Comparison of ENCODE assay signal across 20 cellular contexts in the genomic region with DNA sequence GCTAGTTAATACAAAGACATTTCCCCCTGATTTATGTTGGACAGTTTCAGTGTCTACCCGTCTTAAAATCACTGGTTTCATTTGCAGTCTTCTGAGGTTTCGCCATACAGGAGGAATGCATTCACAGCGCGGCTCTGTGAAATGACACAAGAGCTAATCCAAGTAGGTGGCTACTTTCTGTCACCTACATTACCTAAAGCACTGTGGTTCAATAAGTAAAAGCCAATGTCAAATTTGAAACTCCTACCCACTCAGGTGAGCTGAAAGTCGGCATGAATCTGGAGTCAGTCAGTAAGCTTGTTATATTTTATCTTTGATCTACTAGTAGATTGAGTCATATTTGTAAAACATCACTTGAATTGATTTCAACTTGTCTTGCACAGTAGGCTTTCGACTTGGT.
DNase-seq lines count a peak whose midpoint lies in the region; ATAC-seq and TF ChIP-seq lines count a peak whose summit lies in the region.
"Had no signal": no experiment of that assay in that cellular context is flagged by ENCODE, and none has a peak within 500 bp of the region (broad histone marks: within the 10 kb centered on the region; RNA-seq: fewer than 3 reads in every experiment).

No MANE protein-coding gene starts in this region.

- H3K36me3 ChIP-seq in CD4-positive, alpha-beta memory T cell (ENCODE audit: insufficient read depth, low read length): no peaks in the 10 kb centered on the region
- no peaks in the 10 kb centered on the region for H3K36me3 ChIP-seq in KMS-11 (ENCODE audit: insufficient read depth)
- H3K36me3 ChIP-seq in ascending aorta: no peaks in the 10 kb centered on the region

- no peak overlapping the region; the same call in 1 of the 2 replicates for H3K9ac ChIP-seq in KMS-11

- TF ChIP-seq CTCF in KMS-11 (conservative IDR thresholded peaks at IDR 0.05; ENCODE audit: low read depth, low read length): no peak
- TF ChIP-seq CTCF in ascending aorta (IDR thresholded peaks at IDR 0.05): no peak

- H3K27me3 ChIP-seq in CD4-positive, alpha-beta memory T cell (ENCODE audit: insufficient read depth, low read length): no peaks in the 10 kb centered on the region
- H3K27me3 ChIP-seq in KMS-11 (ENCODE audit: insufficient read depth, low read depth) (no peaks in the 10 kb centered on the region), ascending aorta (no peaks in the 10 kb centered on the region)

- intact Hi-C loops in CD4-positive, alpha-beta memory T cell (cut with micrococcal nuclease): loop anchor here (2.0 to 10.0 kb wide), 3 partner anchors 529 to 1786 kb away; no protein-coding TSS in a partner anchor
- intact Hi-C loops in ascending aorta (cut with DNase I): loop anchor here (5.0 kb wide), 1 partner anchor 446 kb away; no protein-coding TSS in a partner anchor

- H3K4me3 ChIP-seq in CD4-positive, alpha-beta memory T cell (ENCODE audit: low read length in 2 of 2): no peak overlapping the region
- H3K4me3 ChIP-seq in KMS-11 (IDR thresholded peaks at IDR 0.05; ENCODE audit: insufficient read depth, low read depth, low read length): no peak overlapping the region
- no peak overlapping the region for H3K4me3 ChIP-seq in ascending aorta

- peak overlapping the region; percentile 77 for H3K4me2 ChIP-seq in KMS-11

- CTCF ChIA-PET in CD4-positive, alpha-beta memory T cell (lab: Charles Lee; ENCODE audit: partially characterized antibody): interaction anchor here (0.8 to 2.0 kb wide), 7 partner anchors 12 to 117 kb away, joined by 3 to 7 read pairs (median 4); no protein-coding TSS in a partner anchor

- H3K79me2 ChIP-seq in KMS-11 (ENCODE audit: insufficient read depth, low read depth): no peaks in the 10 kb centered on the region

- no peak overlapping the region for H3K27ac ChIP-seq in CD4-positive, alpha-beta memory T cell (ENCODE audit: low read depth, low read length)
- H3K27ac ChIP-seq in KMS-11 (no peak overlapping the region; the same call in 1 of the 2 replicates), ascending aorta (no peak overlapping the region)
- H3K27ac ChIP-seq: RWPE1 had no signal

- ATAC-seq in activated T-cell treated with anti-CD3 and anti-CD28 coated beads, Interleukin-2, amount 50 U/mL, for 4 hours: peak; percentile 50 to 54
- ATAC-seq in GM18858 (IDR thresholded peaks at IDR 0.05; ENCODE audit: unreplicated experiment): no peak
- ATAC-seq: HCT116, PC-3 had no signal

- H4K20me1 ChIP-seq in KMS-11 (ENCODE audit: insufficient read depth): no peaks in the 10 kb centered on the region

- no peaks in the 10 kb centered on the region for H3K9me3 Mint-ChIP-seq in activated T-cell treated with anti-CD3 and anti-CD28 coated beads, Interleukin-2, amount 50 U/mL, for 4 hours
- no peaks in the 10 kb centered on the region for H3K9me3 Mint-ChIP-seq in CD4-positive, alpha-beta memory T cell
- H3K9me3 Mint-ChIP-seq: IgD-negative memory B cell had no signal

- no peak overlapping the region for H3K4me3 Mint-ChIP-seq in activated T-cell treated with anti-CD3 and anti-CD28 coated beads, Interleukin-2, amount 50 U/mL, for 4 hours
- H3K4me3 Mint-ChIP-seq in CD4-positive, alpha-beta memory T cell: peak overlapping the region in 5 of 8 donors; percentile 20 to 36 (median 26)

- no peak overlapping the region for H3K27ac Mint-ChIP-seq in CD4-positive, alpha-beta memory T cell

- no peaks in the 10 kb centered on the region for H3K9me3 ChIP-seq in CD4-positive, alpha-beta memory T cell (ENCODE audit: control insufficient read depth in 1 of 2, low read length in 2 of 2)
- H3K9me3 ChIP-seq in ascending aorta: no peaks in the 10 kb centered on the region

- H3K36me3 Mint-ChIP-seq in activated T-cell treated with anti-CD3 and anti-CD28 coated beads, Interleukin-2, amount 50 U/mL, for 4 hours (ENCODE audit: insufficient read depth): no peaks in the 10 kb centered on the region
- no peaks in the 10 kb centered on the region for H3K36me3 Mint-ChIP-seq in CD4-positive, alpha-beta memory T cell
- H3K36me3 Mint-ChIP-seq: IgD-negative memory B cell had no signal

- H3K4me1 Mint-ChIP-seq in activated T-cell treated with anti-CD3 and anti-CD28 coated beads, Interleukin-2, amount 50 U/mL, for 4 hours (ENCODE audit: low read depth): peaks cover 14% of the 10 kb centered on the region
- H3K4me1 Mint-ChIP-seq in CD4-positive, alpha-beta memory T cell: peaks cover 0 to 15% (median 9%) of the 10 kb centered on the region in 4 donors

- H2AFZ ChIP-seq in KMS-11 (ENCODE audit: low read depth): no peak overlapping the region

- H3K27me3 Mint-ChIP-seq in activated T-cell treated with anti-CD3 and anti-CD28 coated beads, Interleukin-2, amount 50 U/mL, for 4 hours (ENCODE audit: low read depth): peaks cover 11% of the 10 kb centered on the region
- peaks cover 15 to 22% of the 10 kb centered on the region in 2 donors for H3K27me3 Mint-ChIP-seq in CD4-positive, alpha-beta memory T cell

- H3K4me1 ChIP-seq in CD4-positive, alpha-beta memory T cell (ENCODE audit: insufficient read depth, low read length): peaks cover 5% of the 10 kb centered on the region
- peaks cover 20% of the 10 kb centered on the region for H3K4me1 ChIP-seq in KMS-11 (ENCODE audit: low read depth, poor library complexity, severe bottlenecking)
- no peaks in the 10 kb centered on the region for H3K4me1 ChIP-seq in ascending aorta

- POLR2A ChIA-PET in CD4-positive, alpha-beta memory T cell (lab: Charles Lee; ENCODE audit: partially characterized antibody): no interaction called here

- DNase-seq in activated T-cell treated with anti-CD3 and anti-CD28 coated beads, Interleukin-2, amount 50 U/mL, for 4 hours: no peak
- DNase-seq in activated T-cell treated with anti-CD3 and anti-CD28 coated beads for 4 hours (no peak), left kidney (ENCODE audit: low read depth, low spot score) (peak; percentile 52), ascending aorta (ENCODE audit: low spot score in 2 of 2) (no peak)
- DNase-seq in CD4-positive, alpha-beta memory T cell: no peak
- DNase-seq: ACHN, C1 segment of cervical spinal cord, GOT3, Kasumi-1, NCI-H1092 treated with DMSO at 0.1 percent for 48 hours, NCI-H2081, NCI-H510A, NCI-H82, PC-3, SIG-M5 had no signal
